29 cellular contexts compared by ENCODE assay signal in genomic region chr5:69115526-69115925, GRCh38.
"Had no signal": no experiment of that assay in that cellular context is flagged by ENCODE, and none has a peak within 500 bp of the region (broad histone marks: within the 10 kb centered on the region; RNA-seq: fewer than 3 reads in every experiment).

No MANE protein-coding gene starts in this region.

- H3K27ac ChIP-seq: left lung, lower lobe of right lung, pancreas, prostate gland, tibial nerve, uterus had no signal

- H3K27ac Mint-ChIP-seq: naive thymus-derived CD8-positive, alpha-beta T cell; nephron; stimulated activated memory B cell treated with anti-CD40 and anti-IgM and Interleukin-4, amounts not matched to agents 10 μg/mL and 1 μg/mL and 100 μg/mL, for 72 hours; stimulated activated naive CD8-positive, alpha-beta T cell treated with anti-CD3 and anti-CD28 coated beads, Interleukin-15, amount 100 ng/mL, for 72 hours; type B pancreatic cell had no signal

- H3K9me3 ChIP-seq: left lung, lower lobe of right lung, pancreas, prostate gland, tibial nerve, uterus had no signal

- H3K4me3 Mint-ChIP-seq: immature natural killer cell; naive thymus-derived CD8-positive, alpha-beta T cell; nephron; neural crest cell; stimulated activated memory B cell treated with anti-CD40 and anti-IgM and Interleukin-4, amounts not matched to agents 10 μg/mL and 1 μg/mL and 100 μg/mL, for 72 hours; stimulated activated naive CD8-positive, alpha-beta T cell treated with anti-CD3 and anti-CD28 coated beads, Interleukin-15, amount 100 ng/mL, for 72 hours; type B pancreatic cell had no signal

- H3K4me2 ChIP-seq: smooth muscle cell had no signal

- ATAC-seq: left colon; left lung; lower lobe of right lung; naive thymus-derived CD8-positive, alpha-beta T cell; pancreas; right cardiac atrium; stimulated activated memory B cell treated with anti-CD40 and anti-IgM and Interleukin-4, amounts not matched to agents 10 μg/mL and 1 μg/mL and 100 μg/mL, for 72 hours; stimulated activated naive CD8-positive, alpha-beta T cell treated with anti-CD3 and anti-CD28 coated beads, Interleukin-15, amount 100 ng/mL, for 72 hours had no signal

- H3K4me3 ChIP-seq: left lung, lower lobe of right lung, pancreas, prostate gland, smooth muscle cell, tibial nerve, uterus had no signal

- H3K9me3 Mint-ChIP-seq: immature natural killer cell; naive thymus-derived CD8-positive, alpha-beta T cell; nephron; neural crest cell; stimulated activated memory B cell treated with anti-CD40 and anti-IgM and Interleukin-4, amounts not matched to agents 10 μg/mL and 1 μg/mL and 100 μg/mL, for 72 hours; stimulated activated naive CD8-positive, alpha-beta T cell treated with anti-CD3 and anti-CD28 coated beads, Interleukin-15, amount 100 ng/mL, for 72 hours; type B pancreatic cell had no signal

- H3K4me1 Mint-ChIP-seq: immature natural killer cell; nephron; neural crest cell; stimulated activated memory B cell treated with anti-CD40 and anti-IgM and Interleukin-4, amounts not matched to agents 10 μg/mL and 1 μg/mL and 100 μg/mL, for 72 hours; stimulated activated naive CD8-positive, alpha-beta T cell treated with anti-CD3 and anti-CD28 coated beads, Interleukin-15, amount 100 ng/mL, for 72 hours had no signal

- FAIRE-seq: islet of Langerhans, kidney, pancreas had no signal

- H3K36me3 ChIP-seq: uterus had no signal

- H3K4me1 ChIP-seq: left lung, lower lobe of right lung, pancreas, prostate gland, tibial nerve, uterus had no signal

- H3K27me3 Mint-ChIP-seq: naive thymus-derived CD8-positive, alpha-beta T cell; stimulated activated memory B cell treated with anti-CD40 and anti-IgM and Interleukin-4, amounts not matched to agents 10 μg/mL and 1 μg/mL and 100 μg/mL, for 72 hours; stimulated activated naive CD8-positive, alpha-beta T cell treated with anti-CD3 and anti-CD28 coated beads, Interleukin-15, amount 100 ng/mL, for 72 hours; type B pancreatic cell had no signal

- DNase-seq: immature natural killer cell; kidney; left colon; left lung; lower lobe of right lung; mammary epithelial cell; mesenchymal stem cell; naive thymus-derived CD8-positive, alpha-beta T cell; nucleus accumbens; pancreas; posterior cingulate gyrus; retina; right cardiac atrium; stimulated activated CD4-positive, alpha-beta T cell treated with anti-CD3 and anti-CD28 coated beads, Interleukin-1b, Interleukin-23, amount 100 ng/mL, for 48 hours; stimulated activated CD4-positive, alpha-beta T cell treated with anti-CD3 and anti-CD28 coated beads, Interleukin-2, amount 100 ng/mL, for 48 hours; stimulated activated CD4-positive, alpha-beta T cell treated with anti-CD3 and anti-CD28 coated beads, Interleukin-4, amount 100 ng/mL, for 4 hours; stimulated activated CD8-positive, alpha-beta memory T cell treated with anti-CD3 and anti-CD28 coated beads, Interleukin-4, amount 100 ng/mL, for 48 hours; stimulated activated naive CD4-positive, alpha-beta T cell treated with Interleukin-2 at 50 U/mL for 16 hours; stimulated activated naive CD8-positive, alpha-beta T cell treated with anti-CD3 and anti-CD28 coated beads, Interleukin-15, amount 100 ng/mL, for 72 hours; substantia nigra; uterus had no signal

- H3K27me3 ChIP-seq: left lung, pancreas, tibial nerve, uterus had no signal
